ENCODE assay signal across 8 cellular contexts in the genomic region with DNA sequence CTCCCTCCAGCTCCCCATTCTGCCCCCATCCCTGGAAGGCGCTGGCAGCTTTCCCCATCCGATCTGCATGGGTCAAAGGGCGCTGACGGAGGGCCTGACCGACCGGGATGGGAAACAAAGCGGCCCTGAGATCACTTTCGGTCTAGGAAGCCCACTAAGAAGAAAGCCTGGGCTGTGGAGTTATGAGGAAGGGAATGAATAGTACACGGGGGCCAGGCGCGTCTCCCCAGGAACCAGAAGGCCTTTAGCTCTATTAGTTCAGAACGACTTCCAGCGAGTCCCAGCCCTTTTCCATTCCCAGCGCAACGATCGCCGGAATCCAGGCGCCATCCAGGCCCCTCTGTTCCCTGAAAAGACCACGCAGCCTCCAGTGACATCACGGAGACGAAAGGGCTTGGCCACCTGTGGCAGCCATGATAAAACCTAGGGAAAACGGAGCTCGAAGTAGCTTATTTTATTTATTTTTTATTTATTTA.
A peak's percentile ranks its signal among the peaks of the same experiment; 100 is the strongest.
DNase-seq lines count a peak whose midpoint lies in the region; ATAC-seq and TF ChIP-seq lines count a peak whose summit lies in the region.

No MANE protein-coding gene starts in this region.

- H3K9me2 ChIP-seq in MM.1S (replicated peaks; ENCODE audit: insufficient read depth, low read length), result no peaks in the 10 kb centered on the region

- H3K36me3 Mint-ChIP-seq in natural killer cell treated with Interleukin-12 subunit alpha and Interleukin-12 subunit beta and Interleukin-15 and Interleukin-18, amount 100 ng/mL, for 72 hours, result no peaks in the 10 kb centered on the region

- H3F3A ChIP-seq in MM.1S (ENCODE audit: insufficient read depth, low read length), result peaks cover 14% of the 10 kb centered on the region

- no peaks in the 10 kb centered on the region for H3K9me3 ChIP-seq in MM.1S (replicated peaks; ENCODE audit: insufficient read depth, low read length)
- H3K9me3 ChIP-seq in colonic mucosa, result no peaks in the 10 kb centered on the region

- H3K27ac ChIP-seq in MM.1S (ENCODE audit: low read length), result no peak overlapping the region; the same call in 1 of the 2 replicates
- no peak overlapping the region for H3K27ac ChIP-seq in colonic mucosa

- no peaks in the 10 kb centered on the region for H4K20me1 ChIP-seq in MM.1S (ENCODE audit: insufficient read depth, low read length)

- H3K36me3 ChIP-seq in MM.1S (replicated peaks; ENCODE audit: insufficient read depth, low read length) (no peaks in the 10 kb centered on the region), colonic mucosa (no peaks in the 10 kb centered on the region)

- peaks cover 13 to 19% of the 10 kb centered on the region in 2 donors for H3K4me1 Mint-ChIP-seq in natural killer cell treated with Interleukin-12 subunit alpha and Interleukin-12 subunit beta and Interleukin-15 and Interleukin-18, amount 100 ng/mL, for 72 hours (ENCODE audit: low read depth in 2 of 2)

- DNase-seq in COLO668 (lab: John Stamatoyannopoulos, UW; ENCODE audit: unreplicated experiment) (peak; percentile 49), MM.1S (no peak), colonic mucosa (no peak), NCI-H1436 (lab: John Stamatoyannopoulos, UW) (no peak)
- DNase-seq in natural killer cell treated with Interleukin-12 subunit alpha and Interleukin-12 subunit beta and Interleukin-15 and Interleukin-18, amount 100 ng/mL, for 72 hours (ENCODE audit: low spot score), result no peak

- ATAC-seq in natural killer cell treated with Interleukin-12 subunit alpha and Interleukin-12 subunit beta and Interleukin-15 and Interleukin-18, amount 100 ng/mL, for 72 hours, result no peak
- no peak for ATAC-seq in GM19397 (IDR thresholded peaks at IDR 0.05; ENCODE audit: unreplicated experiment)
- ATAC-seq in HG03196 (IDR thresholded peaks at IDR 0.05; ENCODE audit: unreplicated experiment), result no peak
- no peak for ATAC-seq in GM21390 (IDR thresholded peaks at IDR 0.05; ENCODE audit: unreplicated experiment)

- peak overlapping the region; percentile 76 to 89 for H3K27ac Mint-ChIP-seq in natural killer cell treated with Interleukin-12 subunit alpha and Interleukin-12 subunit beta and Interleukin-15 and Interleukin-18, amount 100 ng/mL, for 72 hours

- TF ChIP-seq CTCF in MM.1S (IDR thresholded peaks at IDR 0.05; ENCODE audit: low read length) (no peak), colonic mucosa (IDR thresholded peaks at IDR 0.05) (no peak)

- H3K79me2 ChIP-seq in MM.1S (ENCODE audit: low read length), result peaks cover 9% of the 10 kb centered on the region; the same call in 1 of the 2 replicates

- H3K4me3 ChIP-seq in MM.1S (ENCODE audit: low read length) (peak overlapping the region; percentile 74; the same call in 1 of the 2 replicates), colonic mucosa (peak overlapping the region; percentile 59)

- peak overlapping the region; percentile 98 for H3K4me3 Mint-ChIP-seq in natural killer cell treated with Interleukin-12 subunit alpha and Interleukin-12 subunit beta and Interleukin-15 and Interleukin-18, amount 100 ng/mL, for 72 hours

- intact Hi-C loops in colonic mucosa (cut with DNase I), result no loop called here

- H3K9me3 Mint-ChIP-seq in natural killer cell treated with Interleukin-12 subunit alpha and Interleukin-12 subunit beta and Interleukin-15 and Interleukin-18, amount 100 ng/mL, for 72 hours, result no peaks in the 10 kb centered on the region

- H3K4me2 ChIP-seq in MM.1S (ENCODE audit: low read depth, low read length), result peak overlapping the region; percentile 50

- H3K27me3 ChIP-seq in MM.1S (replicated peaks; ENCODE audit: insufficient read depth, low read length) (no peaks in the 10 kb centered on the region), colonic mucosa (no peaks in the 10 kb centered on the region)

- H3K9ac ChIP-seq in MM.1S (ENCODE audit: low read length) (peak overlapping the region; percentile 12; the same call in 1 of the 2 replicates), colonic mucosa (ENCODE audit: low read depth in 2 of 2, low read length in 2 of 2) (no peak overlapping the region)

- H2AFZ ChIP-seq in MM.1S (ENCODE audit: low read length), result peak overlapping the region; percentile 95

- H3K27me3 Mint-ChIP-seq in natural killer cell treated with Interleukin-12 subunit alpha and Interleukin-12 subunit beta and Interleukin-15 and Interleukin-18, amount 100 ng/mL, for 72 hours, result peaks cover 0 to 8% of the 10 kb centered on the region in 2 donors

- H3K4me1 ChIP-seq in MM.1S (ENCODE audit: low read length) (no peaks in the 10 kb centered on the region), colonic mucosa (peaks cover 4% of the 10 kb centered on the region)
